13 cellular contexts compared by ENCODE assay signal in the genomic region with DNA sequence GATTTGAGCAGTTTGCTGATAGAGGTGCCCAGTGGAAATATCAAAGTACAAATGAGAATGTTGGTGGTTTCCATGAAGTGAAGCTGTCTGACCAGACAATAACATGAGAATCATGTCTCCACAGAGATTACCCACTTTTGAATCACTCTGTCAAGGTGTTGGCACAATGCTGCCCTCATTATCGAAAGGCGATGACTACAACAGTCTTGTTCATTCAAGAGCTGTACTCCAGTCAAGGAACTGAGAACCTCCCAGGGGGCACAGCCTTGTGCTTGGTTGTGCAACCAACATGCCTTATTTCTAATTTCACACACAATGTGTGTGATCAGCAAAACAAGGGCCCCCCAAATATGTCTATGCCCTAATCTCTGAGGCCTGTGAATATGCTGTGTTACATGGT.
"Had no signal": no experiment of that assay in that cellular context is flagged by ENCODE, and none has a peak within 500 bp of the region (broad histone marks: within the 10 kb centered on the region; RNA-seq: fewer than 3 reads in every experiment).

No MANE protein-coding gene starts in this region.

- H3K27me3 ChIP-seq: tibial artery had no signal

- H3K79me2 ChIP-seq: parathyroid adenoma had no signal

- H3K9ac ChIP-seq: parathyroid adenoma, SK-N-SH had no signal

- H3K36me3 ChIP-seq: lower lobe of right lung, tibial artery had no signal

- ATAC-seq: activated naive CD8-positive, alpha-beta T cell treated with anti-CD3 and anti-CD28 coated beads, Interleukin-2, amount 50 U/mL, for 24 hours; lower lobe of right lung had no signal

- DNase-seq: activated B cell treated with CpG ODN at 0.5 μM for 24 hours; activated naive CD4-positive, alpha-beta T cell; activated naive CD8-positive, alpha-beta T cell treated with anti-CD3 and anti-CD28 coated beads, Interleukin-2, amount 50 U/mL, for 24 hours; activated T-cell treated with anti-CD3 and anti-CD28 coated beads, Interleukin-2, amount 50 U/mL, for 48 hours; effector CD4-positive, alpha-beta T cell; hypothalamus; lower lobe of right lung; naive B cell; SK-N-SH; tibial artery had no signal

- H3K4me1 ChIP-seq: parathyroid adenoma had no signal

- H3K4me2 ChIP-seq: SK-N-SH had no signal

- H3K27ac ChIP-seq: coronary artery, lower lobe of right lung, parathyroid adenoma, tibial artery had no signal

- H2AFZ ChIP-seq: parathyroid adenoma had no signal

- H3K9me3 ChIP-seq: lower lobe of right lung, SK-N-SH, tibial artery had no signal

- H3K4me3 ChIP-seq: coronary artery, lower lobe of right lung, skin epidermis, tibial artery had no signal
